Comparison of ENCODE assay signal across 8 cellular contexts in genomic region chr10:29734640-29734979, GRCh38.
DNase-seq lines count a peak whose midpoint lies in the region; ATAC-seq and TF ChIP-seq lines count a peak whose summit lies in the region.

No MANE protein-coding gene starts in this region.

- peaks cover 4% of the 10 kb centered on the region for H3K36me3 Mint-ChIP-seq in effector memory CD8-positive, alpha-beta T cell (ENCODE audit: insufficient read depth)
- H3K36me3 Mint-ChIP-seq in natural killer cell treated with Interleukin-12 subunit alpha and Interleukin-12 subunit beta and Interleukin-15 and Interleukin-18, amount 100 ng/mL, for 72 hours, result no peaks in the 10 kb centered on the region

- CTCF ChIA-PET in BJ (lab: Yijun Ruan, JAX), result interaction anchor here (0.6 to 3.0 kb wide), 7 partner anchors 9 to 215 kb away, joined by 3 to 14 read pairs (median 3); no protein-coding TSS in a partner anchor

- H4K20me1 ChIP-seq in MM.1S (ENCODE audit: insufficient read depth, low read length), result no peaks in the 10 kb centered on the region

- POLR2A ChIA-PET in BJ (lab: Charles Lee), result no interaction called here

- no peaks in the 10 kb centered on the region for H3K9me3 Mint-ChIP-seq in effector memory CD8-positive, alpha-beta T cell
- no peaks in the 10 kb centered on the region for H3K9me3 Mint-ChIP-seq in natural killer cell treated with Interleukin-12 subunit alpha and Interleukin-12 subunit beta and Interleukin-15 and Interleukin-18, amount 100 ng/mL, for 72 hours

- H3K27ac Mint-ChIP-seq in effector memory CD8-positive, alpha-beta T cell, result peak overlapping the region in 1 of 2 donors; percentile 41
- H3K27ac Mint-ChIP-seq in natural killer cell treated with Interleukin-12 subunit alpha and Interleukin-12 subunit beta and Interleukin-15 and Interleukin-18, amount 100 ng/mL, for 72 hours, result no peak overlapping the region

- H3K36me3 ChIP-seq in BJ (ENCODE audit: control insufficient read depth, insufficient read depth, low read length), result no peaks in the 10 kb centered on the region
- H3K36me3 ChIP-seq in MM.1S (replicated peaks; ENCODE audit: insufficient read depth, low read length), result no peaks in the 10 kb centered on the region

- H3K4me1 ChIP-seq in MM.1S (ENCODE audit: low read length), result no peaks in the 10 kb centered on the region

- H3K4me3 ChIP-seq in BJ (ENCODE audit: low read depth, low read length) (peak overlapping the region; percentile 71), MM.1S (ENCODE audit: low read length) (peak overlapping the region; percentile 65)

- H3K27me3 Mint-ChIP-seq in effector memory CD8-positive, alpha-beta T cell, result no peaks in the 10 kb centered on the region
- peaks cover 8 to 10% of the 10 kb centered on the region in 2 donors for H3K27me3 Mint-ChIP-seq in natural killer cell treated with Interleukin-12 subunit alpha and Interleukin-12 subunit beta and Interleukin-15 and Interleukin-18, amount 100 ng/mL, for 72 hours

- peak overlapping the region; percentile 71; the same call in 1 of the 2 replicates for H2AFZ ChIP-seq in MM.1S (ENCODE audit: low read length)

- no peaks in the 10 kb centered on the region for H3K9me2 ChIP-seq in MM.1S (replicated peaks; ENCODE audit: insufficient read depth, low read length)

- no peak for ATAC-seq in effector memory CD8-positive, alpha-beta T cell (replicated peaks)
- no peak for ATAC-seq in natural killer cell treated with Interleukin-12 subunit alpha and Interleukin-12 subunit beta and Interleukin-15 and Interleukin-18, amount 100 ng/mL, for 72 hours
- no peak for ATAC-seq in HG03280 (IDR thresholded peaks at IDR 0.05; ENCODE audit: unreplicated experiment)

- peak overlapping the region; percentile 68; the same call in 1 of the 2 replicates for H3K4me2 ChIP-seq in MM.1S (ENCODE audit: low read depth, low read length)

- no peak for DNase-seq in BJ (ENCODE audit: low read depth)
- DNase-seq in MM.1S, result no peak
- DNase-seq in effector memory CD8-positive, alpha-beta T cell, result no peak
- no peak for DNase-seq in natural killer cell treated with Interleukin-12 subunit alpha and Interleukin-12 subunit beta and Interleukin-15 and Interleukin-18, amount 100 ng/mL, for 72 hours (ENCODE audit: low spot score)
- no peak for DNase-seq in HK-2 (ENCODE audit: unreplicated experiment)
- DNase-seq in NCI-H1092 treated with DMSO at 0.1 percent for 48 hours (lab: John Stamatoyannopoulos, UW), result no peak
- DNase-seq in NCI-H748 treated with DMSO at 0.1 percent for 48 hours (lab: John Stamatoyannopoulos, UW), result no peak

- TF ChIP-seq CTCF in BJ (IDR thresholded peaks at IDR 0.05; ENCODE audit: insufficient read depth, low read depth, low read length) (no peak), MM.1S (IDR thresholded peaks at IDR 0.05; ENCODE audit: low read length) (no peak)

- H3K9ac ChIP-seq in MM.1S (ENCODE audit: low read length), result peak overlapping the region; percentile 37; the same call in 1 of the 2 replicates

- H3K4me3 Mint-ChIP-seq in effector memory CD8-positive, alpha-beta T cell, result peak overlapping the region; percentile 81
- peak overlapping the region; percentile 19 for H3K4me3 Mint-ChIP-seq in natural killer cell treated with Interleukin-12 subunit alpha and Interleukin-12 subunit beta and Interleukin-15 and Interleukin-18, amount 100 ng/mL, for 72 hours

- peaks cover 15 to 29% of the 10 kb centered on the region in 2 donors for H3K4me1 Mint-ChIP-seq in effector memory CD8-positive, alpha-beta T cell (ENCODE audit: low read depth in 2 of 2)
- H3K4me1 Mint-ChIP-seq in natural killer cell treated with Interleukin-12 subunit alpha and Interleukin-12 subunit beta and Interleukin-15 and Interleukin-18, amount 100 ng/mL, for 72 hours (ENCODE audit: low read depth in 2 of 2), result peaks cover 0 to 12% of the 10 kb centered on the region in 2 donors

- no peaks in the 10 kb centered on the region for H3K79me2 ChIP-seq in MM.1S (ENCODE audit: low read length)

- H3K27ac ChIP-seq in MM.1S (ENCODE audit: low read length), result no peak overlapping the region

- no peaks in the 10 kb centered on the region for H3K9me3 ChIP-seq in MM.1S (replicated peaks; ENCODE audit: insufficient read depth, low read length)

- H3K27me3 ChIP-seq in BJ (ENCODE audit: control insufficient read depth, insufficient read depth, low read length) (peaks cover 9% of the 10 kb centered on the region), MM.1S (replicated peaks; ENCODE audit: insufficient read depth, low read length) (no peaks in the 10 kb centered on the region)

- H3F3A ChIP-seq in MM.1S (ENCODE audit: insufficient read depth, low read length), result no peaks in the 10 kb centered on the region
